ENCODE assay signal across 18 cellular contexts in the genomic region with DNA sequence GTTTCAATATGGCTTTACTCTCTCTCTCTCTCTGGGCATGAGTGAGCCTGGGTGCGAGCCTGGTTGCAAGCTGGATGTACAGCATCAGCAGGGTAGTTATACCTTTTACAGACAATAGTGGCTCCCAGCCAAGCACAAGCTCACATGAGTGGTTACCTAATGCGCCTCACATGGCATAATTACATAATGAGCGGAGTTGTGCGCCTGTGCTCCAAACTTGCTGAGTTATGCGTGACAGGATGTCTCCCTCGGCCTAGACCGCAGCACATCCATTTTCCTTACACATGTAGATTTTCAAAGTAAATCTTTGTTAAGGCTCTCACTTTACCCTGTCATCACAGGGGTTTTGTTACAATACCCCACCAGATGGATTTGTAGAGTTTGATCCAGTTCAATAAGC.
"Had no signal": no experiment of that assay in that cellular context is flagged by ENCODE, and none has a peak within 500 bp of the region (broad histone marks: within the 10 kb centered on the region; RNA-seq: fewer than 3 reads in every experiment).

No MANE protein-coding gene starts in this region.

- H3K27ac Mint-ChIP-seq: activated CD4-positive, alpha-beta T cell treated with anti-CD3 and anti-CD28 coated beads, Interleukin-2, amount 10 ng/mL, durations not matched to agents 7 days and 5 days; activated CD8-positive, alpha-beta T cell treated with anti-CD3 and anti-CD28 coated beads, Interleukin-2, amount 10 ng/mL, durations not matched to agents 7 days and 5 days; activated naive CD4-positive, alpha-beta T cell treated with anti-CD3 and anti-CD28 coated beads for 36 hours; effector memory CD8-positive, alpha-beta T cell; progenitor cell of endocrine pancreas had no signal

- H2AFZ ChIP-seq: hepatocyte had no signal

- H3K4me3 ChIP-seq: body of pancreas, hepatocyte, upper lobe of right lung had no signal

- H3K79me2 ChIP-seq: hepatocyte had no signal

- ATAC-seq: activated CD8-positive, alpha-beta T cell treated with anti-CD3 and anti-CD28 coated beads, Interleukin-2, amount 10 ng/mL, durations not matched to agents 7 days and 5 days; activated T-cell treated with anti-CD3 and anti-CD28 coated beads, Interleukin-2, amount 50 U/mL, for 4 hours; body of pancreas; effector memory CD8-positive, alpha-beta T cell; upper lobe of right lung had no signal

- H3K27ac ChIP-seq: body of pancreas, hepatocyte, upper lobe of right lung had no signal

- H3K27me3 Mint-ChIP-seq: activated CD4-positive, alpha-beta T cell treated with anti-CD3 and anti-CD28 coated beads, Interleukin-2, amount 10 ng/mL, durations not matched to agents 7 days and 5 days; effector memory CD8-positive, alpha-beta T cell had no signal

- H3K27me3 ChIP-seq: body of pancreas, hepatocyte, upper lobe of right lung had no signal

- H3K9me3 ChIP-seq: body of pancreas, upper lobe of right lung had no signal

- FAIRE-seq: islet of Langerhans had no signal

- H3K4me1 Mint-ChIP-seq: activated CD4-positive, alpha-beta T cell treated with anti-CD3 and anti-CD28 coated beads, Interleukin-2, amount 10 ng/mL, durations not matched to agents 7 days and 5 days; neural crest cell had no signal

- H3K9me3 Mint-ChIP-seq: activated T-cell treated with anti-CD3 and anti-CD28 coated beads, Interleukin-2, amount 50 U/mL, for 4 hours; effector memory CD8-positive, alpha-beta T cell had no signal

- H3K36me3 ChIP-seq: upper lobe of right lung had no signal

- H3K4me1 ChIP-seq: body of pancreas, upper lobe of right lung had no signal

- H3K4me2 ChIP-seq: hepatocyte had no signal

- DNase-seq: activated CD4-positive, alpha-beta T cell treated with anti-CD3 and anti-CD28 coated beads, Interleukin-2, amount 10 ng/mL, durations not matched to agents 7 days and 5 days; activated CD8-positive, alpha-beta memory T cell treated with anti-CD3 and anti-CD28 coated beads, Interleukin-2, amount 50 U/mL, for 4 hours; activated CD8-positive, alpha-beta T cell treated with anti-CD3 and anti-CD28 coated beads, Interleukin-2, amount 10 ng/mL, durations not matched to agents 7 days and 5 days; activated naive CD4-positive, alpha-beta T cell treated with anti-CD3 and anti-CD28 coated beads for 36 hours; activated T-cell treated with anti-CD3 and anti-CD28 coated beads, Interleukin-2, amount 50 U/mL, for 4 hours; body of pancreas; dermis blood vessel endothelial cell; effector memory CD8-positive, alpha-beta T cell; foreskin fibroblast; stimulated activated CD4-positive, alpha-beta T cell treated with anti-CD3 and anti-CD28 coated beads, Interleukin-12 subunit alpha, Interleukin-12 subunit beta, amount 100 ng/mL, for 4 hours; stimulated activated CD4-positive, alpha-beta T cell treated with anti-CD3 and anti-CD28 coated beads, Interleukin-1b, Interleukin-23, amount 100 ng/mL, for 48 hours; stimulated activated CD8-positive, alpha-beta memory T cell treated with anti-CD3 and anti-CD28 coated beads, Interleukin-4, amount 100 ng/mL, for 48 hours; stimulated activated naive CD4-positive, alpha-beta T cell; upper lobe of right lung had no signal

- H3K4me3 Mint-ChIP-seq: activated CD4-positive, alpha-beta T cell treated with anti-CD3 and anti-CD28 coated beads, Interleukin-2, amount 10 ng/mL, durations not matched to agents 7 days and 5 days; activated CD8-positive, alpha-beta T cell treated with anti-CD3 and anti-CD28 coated beads, Interleukin-2, amount 10 ng/mL, durations not matched to agents 7 days and 5 days; activated naive CD4-positive, alpha-beta T cell treated with anti-CD3 and anti-CD28 coated beads for 36 hours; activated T-cell treated with anti-CD3 and anti-CD28 coated beads, Interleukin-2, amount 50 U/mL, for 4 hours; effector memory CD8-positive, alpha-beta T cell; neural crest cell had no signal
